In the genomic region with DNA sequence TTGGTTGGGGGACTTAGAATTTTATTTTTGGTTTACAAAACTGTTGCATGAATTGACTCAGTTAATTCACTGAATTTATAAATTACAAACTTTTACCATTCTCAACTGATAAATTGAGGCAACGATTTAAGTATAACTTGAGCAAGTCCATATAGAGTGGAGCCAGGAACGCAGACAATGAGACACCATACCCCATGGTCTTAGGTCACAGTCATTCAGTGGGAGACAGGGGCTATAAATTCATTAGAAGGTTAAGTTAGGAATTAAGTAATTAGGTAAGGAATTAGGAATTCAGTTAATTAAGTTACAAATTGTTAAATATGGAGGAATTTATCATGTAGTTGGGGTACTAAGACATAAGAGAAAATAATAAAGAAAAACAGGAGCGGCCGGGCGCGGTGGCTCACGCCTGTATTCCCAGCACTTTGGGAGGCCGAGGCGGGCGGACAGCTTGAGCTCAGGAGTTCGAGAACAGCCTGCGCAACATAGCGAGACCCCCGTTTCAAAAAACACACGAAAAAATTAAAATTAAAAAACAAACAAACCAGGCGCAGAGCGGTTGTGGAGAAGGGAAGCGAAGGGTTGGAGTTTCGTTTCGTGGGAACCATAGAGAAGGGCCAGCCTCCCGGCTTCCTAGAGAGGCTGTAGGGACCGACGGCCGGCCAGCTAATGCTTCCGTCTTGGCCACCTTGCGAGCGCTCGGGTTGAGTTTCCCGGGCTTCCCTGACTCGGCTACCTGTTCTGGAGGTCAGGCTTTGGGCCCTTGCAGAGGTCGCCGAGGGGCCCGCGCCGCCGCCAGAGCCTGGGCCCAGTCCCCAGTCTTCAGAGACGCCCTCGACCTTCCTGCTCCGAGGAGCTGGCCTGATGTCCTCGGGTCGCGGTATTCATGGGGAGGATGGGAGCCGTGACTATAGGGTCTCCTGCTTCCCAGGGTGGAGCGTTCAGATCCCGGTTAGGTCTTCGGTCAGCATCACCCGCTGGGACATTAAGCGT, we compare ENCODE assay signal across 1 cellular context.
TF ChIP-seq lines count a peak whose summit lies in the region.

A gene (plus strand): TSS at position 645 of the 993 bp plus-strand sequence. CDS start 858 bp downstream, outside the sequence.

TF ChIP-seq in SK-N-SH, 30 proteins besides CTCF, POLR2A, EP300 and RAD21 (continued from another document):
- TF ChIP-seq, protein P1, sequence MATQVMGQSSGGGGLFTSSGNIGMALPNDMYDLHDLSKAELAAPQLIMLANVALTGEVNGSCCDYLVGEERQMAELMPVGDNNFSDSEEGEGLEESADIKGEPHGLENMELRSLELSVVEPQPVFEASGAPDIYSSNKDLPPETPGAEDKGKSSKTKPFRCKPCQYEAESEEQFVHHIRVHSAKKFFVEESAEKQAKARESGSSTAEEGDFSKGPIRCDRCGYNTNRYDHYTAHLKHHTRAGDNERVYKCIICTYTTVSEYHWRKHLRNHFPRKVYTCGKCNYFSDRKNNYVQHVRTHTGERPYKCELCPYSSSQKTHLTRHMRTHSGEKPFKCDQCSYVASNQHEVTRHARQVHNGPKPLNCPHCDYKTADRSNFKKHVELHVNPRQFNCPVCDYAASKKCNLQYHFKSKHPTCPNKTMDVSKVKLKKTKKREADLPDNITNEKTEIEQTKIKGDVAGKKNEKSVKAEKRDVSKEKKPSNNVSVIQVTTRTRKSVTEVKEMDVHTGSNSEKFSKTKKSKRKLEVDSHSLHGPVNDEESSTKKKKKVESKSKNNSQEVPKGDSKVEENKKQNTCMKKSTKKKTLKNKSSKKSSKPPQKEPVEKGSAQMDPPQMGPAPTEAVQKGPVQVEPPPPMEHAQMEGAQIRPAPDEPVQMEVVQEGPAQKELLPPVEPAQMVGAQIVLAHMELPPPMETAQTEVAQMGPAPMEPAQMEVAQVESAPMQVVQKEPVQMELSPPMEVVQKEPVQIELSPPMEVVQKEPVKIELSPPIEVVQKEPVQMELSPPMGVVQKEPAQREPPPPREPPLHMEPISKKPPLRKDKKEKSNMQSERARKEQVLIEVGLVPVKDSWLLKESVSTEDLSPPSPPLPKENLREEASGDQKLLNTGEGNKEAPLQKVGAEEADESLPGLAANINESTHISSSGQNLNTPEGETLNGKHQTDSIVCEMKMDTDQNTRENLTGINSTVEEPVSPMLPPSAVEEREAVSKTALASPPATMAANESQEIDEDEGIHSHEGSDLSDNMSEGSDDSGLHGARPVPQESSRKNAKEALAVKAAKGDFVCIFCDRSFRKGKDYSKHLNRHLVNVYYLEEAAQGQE (IDR thresholded peaks at IDR 0.05; ENCODE audit: low read depth, low read length), result no peak
- TF ChIP-seq SIN3A (IDR thresholded peaks at IDR 0.05; ENCODE audit: borderline replicate concordance, low read depth, low read length), result peak; percentile 65; the same call in 1 of the 2 replicates
- TF ChIP-seq TAF1 (IDR thresholded peaks at IDR 0.05; ENCODE audit: borderline replicate concordance, low read depth, low read length), result peak; percentile 58; the same call in 1 of the 2 replicates
- peak; percentile 68 for TF ChIP-seq GABPA (IDR thresholded peaks at IDR 0.05; ENCODE audit: low read depth)
- TF ChIP-seq RCOR1 (IDR thresholded peaks at IDR 0.05; ENCODE audit: low read length), result no peak
- 0 out of 2 replicates have a peak, but pooled peaks have one; percentile 12 for TF ChIP-seq FOXM1 (IDR thresholded peaks at IDR 0.05; ENCODE audit: low read depth)
- peak; percentile 48; the same call in 1 of the 2 replicates for TF ChIP-seq MXI1 (IDR thresholded peaks at IDR 0.05; ENCODE audit: low read depth, low read length)
